1 cellular context compared by ENCODE assay signal in the genomic region with DNA sequence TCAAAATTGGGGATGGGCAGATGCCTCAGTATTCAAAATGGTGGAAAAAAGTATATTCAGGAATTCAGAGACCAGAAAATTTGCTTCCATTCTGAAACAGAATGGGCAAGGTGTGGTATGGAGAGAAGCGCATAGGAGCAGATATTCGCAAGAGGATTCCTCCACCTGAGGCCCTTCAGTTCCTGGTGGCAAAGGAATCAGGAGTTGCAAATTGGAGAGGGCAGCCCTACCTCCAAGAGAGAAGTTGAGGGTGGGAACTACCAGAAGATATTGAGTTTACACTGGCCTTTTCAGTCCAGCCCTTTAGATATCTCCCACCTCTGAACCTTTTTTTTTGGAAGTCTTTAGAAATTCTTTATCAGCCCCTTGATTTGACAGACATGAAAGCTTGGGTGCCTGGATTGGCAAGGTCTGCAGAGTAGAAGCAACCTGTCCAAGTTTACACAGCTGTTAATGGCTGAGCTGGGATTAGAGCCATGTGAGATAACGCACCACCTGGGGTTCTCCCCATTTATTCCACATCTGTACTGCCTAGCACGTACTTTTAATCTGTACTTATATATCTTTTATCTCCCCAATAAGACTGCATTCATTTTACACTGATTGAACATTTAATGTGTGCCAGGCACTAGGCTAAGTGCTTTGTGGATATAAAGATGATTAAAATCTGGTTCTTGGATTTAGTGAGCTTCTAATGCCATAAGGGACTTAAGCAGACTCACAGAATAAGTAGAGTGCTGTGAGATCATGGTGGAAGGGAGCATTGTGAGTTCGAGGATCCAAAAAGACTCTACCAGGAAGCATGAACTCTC.
TF ChIP-seq lines count a peak whose summit lies in the region.

No MANE protein-coding gene starts in this region.

TF ChIP-seq in IMR-90, 13 proteins besides CTCF, POLR2A, EP300 and RAD21:
- TF ChIP-seq RFX5 (IDR thresholded peaks at IDR 0.05; ENCODE audit: low read depth, low read length) (no peak), MXI1 (IDR thresholded peaks at IDR 0.05; ENCODE audit: borderline replicate concordance, low read depth, low read length) (no peak), CEBPB (IDR thresholded peaks at IDR 0.05; ENCODE audit: low read depth, low read length) (no peak), MAFK (IDR thresholded peaks at IDR 0.05; ENCODE audit: low read depth, low read length) (no peak), USF2 (IDR thresholded peaks at IDR 0.05; ENCODE audit: low read depth, low read length) (no peak), NFE2L2 (IDR thresholded peaks at IDR 0.05; ENCODE audit: low read depth, low read length) (no peak), FOS (IDR thresholded peaks at IDR 0.05; ENCODE audit: low read depth, low read length) (no peak)
